In genomic region chr4:107721436-107722090, GRCh38 we compare ENCODE assay signal across 8 cellular contexts. TPM values are rescaled to one million over a fixed set of nuclear protein-coding genes. Genes with fewer than 3 reads are reported as not detected.
DNase-seq lines count a peak whose midpoint lies in the region; ATAC-seq, FAIRE-seq and TF ChIP-seq lines count a peak whose summit lies in the region.

No MANE protein-coding gene starts in this region.

- no peaks in the 10 kb centered on the region for H4K20me1 ChIP-seq in KMS-11 (ENCODE audit: insufficient read depth)
- no peaks in the 10 kb centered on the region for H4K20me1 ChIP-seq in endothelial cell of umbilical vein (replicated peaks; ENCODE audit: control insufficient read depth, extremely low read depth, insufficient read depth, low read length)

- peaks cover 31% of the 10 kb centered on the region for H3K4me1 Mint-ChIP-seq in activated CD4-positive, alpha-beta memory T cell treated with anti-CD3 and anti-CD28 coated beads, Interleukin-2, amount 10 ng/mL, durations not matched to agents 7 days and 5 days

- H3K27me3 Mint-ChIP-seq in activated CD4-positive, alpha-beta memory T cell treated with anti-CD3 and anti-CD28 coated beads, Interleukin-2, amount 10 ng/mL, durations not matched to agents 7 days and 5 days: no peaks in the 10 kb centered on the region

- dilution Hi-C loops in endothelial cell of umbilical vein (cut with MboI; ENCODE audit: extremely low pct_ligation_motif_present, low sequenced_read_pairs): no loop called here

- H3K27ac Mint-ChIP-seq in activated CD4-positive, alpha-beta memory T cell treated with anti-CD3 and anti-CD28 coated beads, Interleukin-2, amount 10 ng/mL, durations not matched to agents 7 days and 5 days: peak overlapping the region; percentile 84

- no peak for TF ChIP-seq POLR2A in endothelial cell of umbilical vein (IDR thresholded peaks at IDR 0.05; ENCODE audit: low read depth, low read length)
- TF ChIP-seq POLR2A in prostate gland (IDR thresholded peaks at IDR 0.05): no peak

- H3K4me1 ChIP-seq in KMS-11 (ENCODE audit: low read depth, poor library complexity, severe bottlenecking) (peaks cover 48% of the 10 kb centered on the region), endothelial cell of umbilical vein (ENCODE audit: control insufficient read depth, extremely low read depth, insufficient read depth, low read length) (peaks cover 10% of the 10 kb centered on the region), rectal smooth muscle tissue (ENCODE audit: control insufficient read depth, insufficient read depth, low read length) (peaks cover 7% of the 10 kb centered on the region), prostate gland (replicated peaks) (peaks cover 4% of the 10 kb centered on the region)

- peaks cover 3% of the 10 kb centered on the region for H3K9me3 Mint-ChIP-seq in activated CD4-positive, alpha-beta memory T cell treated with anti-CD3 and anti-CD28 coated beads, Interleukin-2, amount 10 ng/mL, durations not matched to agents 7 days and 5 days

- H2AFZ ChIP-seq in KMS-11 (ENCODE audit: low read depth): peak overlapping the region; percentile 95
- peak overlapping the region; percentile 42 for H2AFZ ChIP-seq in endothelial cell of umbilical vein (ENCODE audit: low read depth, low read length)

- no peak for TF ChIP-seq CTCF in KMS-11 (conservative IDR thresholded peaks at IDR 0.05; ENCODE audit: low read depth, low read length)
- TF ChIP-seq CTCF in endothelial cell of umbilical vein (IDR thresholded peaks at IDR 0.05; ENCODE audit: extremely low read depth in 1 of 2, insufficient read depth in 1 of 2, low read depth in 1 of 2, low read length in 2 of 2): no peak
- no peak for TF ChIP-seq CTCF in prostate gland (IDR thresholded peaks at IDR 0.05)

- peak; percentile 24 for DNase-seq in activated CD4-positive, alpha-beta memory T cell treated with anti-CD3 and anti-CD28 coated beads, Interleukin-2, amount 10 ng/mL, durations not matched to agents 7 days and 5 days
- DNase-seq in endothelial cell of umbilical vein (ENCODE audit: low read depth, low spot score): no peak
- DNase-seq in D341Med (ENCODE audit: low spot score): no peak
- no peak for DNase-seq in prostate gland (ENCODE audit: low spot score)

- peak overlapping the region; percentile 91 for H3K4me2 ChIP-seq in KMS-11
- peak overlapping the region; percentile 82 for H3K4me2 ChIP-seq in endothelial cell of umbilical vein (ENCODE audit: insufficient read depth, low read length)

- H3K36me3 ChIP-seq in KMS-11 (ENCODE audit: insufficient read depth): no peaks in the 10 kb centered on the region
- H3K36me3 ChIP-seq in endothelial cell of umbilical vein (ENCODE audit: control insufficient read depth in 2 of 2, extremely low read depth in 1 of 2, insufficient read depth in 2 of 2, low read length in 2 of 2): no peaks in the 10 kb centered on the region
- no peaks in the 10 kb centered on the region for H3K36me3 ChIP-seq in rectal smooth muscle tissue (ENCODE audit: control insufficient read depth, insufficient read depth, low read length)
- no peaks in the 10 kb centered on the region for H3K36me3 ChIP-seq in prostate gland

- H3K9me1 ChIP-seq in endothelial cell of umbilical vein (replicated peaks; ENCODE audit: control insufficient read depth, extremely low read depth, insufficient read depth, low read length): no peaks in the 10 kb centered on the region

- CTCF ChIA-PET in activated CD4-positive, alpha-beta memory T cell treated with anti-CD3 and anti-CD28 coated beads, Interleukin-2, amount 10 ng/mL, durations not matched to agents 7 days and 5 days (lab: Charles Lee): no interaction called here
- CTCF ChIA-PET in endothelial cell of umbilical vein (lab: Charles Lee): interaction anchor here (1.0 to 2.9 kb wide), 4 partner anchors 13 to 18 kb away, joined by 3 to 19 read pairs (median 10); no protein-coding TSS in a partner anchor

- intact Hi-C loops in endothelial cell of umbilical vein (cut with micrococcal nuclease) (loop anchor here (2.0 kb wide), 1 partner anchor 161 kb away; no protein-coding TSS in a partner anchor), prostate gland (cut with DNase I) (loop anchor here (2.0 kb wide), 1 partner anchor 19 kb away; no protein-coding TSS in a partner anchor)

- peaks cover 14% of the 10 kb centered on the region; the same call in 1 of the 2 replicates for H3K79me2 ChIP-seq in KMS-11 (ENCODE audit: insufficient read depth, low read depth)
- H3K79me2 ChIP-seq in endothelial cell of umbilical vein (ENCODE audit: control insufficient read depth, insufficient read depth, low read length): peaks cover 24% of the 10 kb centered on the region

- H3K27ac ChIP-seq in KMS-11: no peak overlapping the region; the same call in 1 of the 2 replicates
- H3K27ac ChIP-seq in endothelial cell of umbilical vein (ENCODE audit: insufficient read depth, low read depth, low read length): no peak overlapping the region
- no peak overlapping the region for H3K27ac ChIP-seq in rectal smooth muscle tissue (ENCODE audit: low read depth, low read length)
- H3K27ac ChIP-seq in prostate gland: no peak overlapping the region

- no peak for FAIRE-seq in endothelial cell of umbilical vein (lab: Jason Lieb, UNC)

- H3K4me3 Mint-ChIP-seq in activated CD4-positive, alpha-beta memory T cell treated with anti-CD3 and anti-CD28 coated beads, Interleukin-2, amount 10 ng/mL, durations not matched to agents 7 days and 5 days: peak overlapping the region; percentile 80

- H3K36me3 Mint-ChIP-seq in activated CD4-positive, alpha-beta memory T cell treated with anti-CD3 and anti-CD28 coated beads, Interleukin-2, amount 10 ng/mL, durations not matched to agents 7 days and 5 days (ENCODE audit: low read depth): peaks cover 7% of the 10 kb centered on the region

- H3K9ac ChIP-seq in KMS-11 (peak overlapping the region; percentile 31; the same call in 1 of the 2 replicates), endothelial cell of umbilical vein (replicated peaks; ENCODE audit: extremely low read depth, insufficient read depth, low read length) (no peak overlapping the region), rectal smooth muscle tissue (ENCODE audit: low read length) (no peak overlapping the region)

- H3K27me3 ChIP-seq in KMS-11 (ENCODE audit: insufficient read depth, low read depth): no peaks in the 10 kb centered on the region
- no peaks in the 10 kb centered on the region for H3K27me3 ChIP-seq in endothelial cell of umbilical vein (ENCODE audit: control insufficient read depth in 2 of 2, insufficient read depth in 2 of 2, low read length in 2 of 2)
- H3K27me3 ChIP-seq in rectal smooth muscle tissue (ENCODE audit: control insufficient read depth, insufficient read depth, low read length): no peaks in the 10 kb centered on the region
- H3K27me3 ChIP-seq in prostate gland (replicated peaks; ENCODE audit: insufficient read depth): no peaks in the 10 kb centered on the region

- POLR2A ChIA-PET in activated CD4-positive, alpha-beta memory T cell treated with anti-CD3 and anti-CD28 coated beads, Interleukin-2, amount 10 ng/mL, durations not matched to agents 7 days and 5 days (lab: Charles Lee): no interaction called here
- POLR2A ChIA-PET in endothelial cell of umbilical vein (lab: Charles Lee): no interaction called here

- 68% methylated on average over 9 of the region's 9 CpGs for WGBS in prostate gland

- BruUV-seq in endothelial cell of umbilical vein (replicated peaks; lab: Mats Ljungman, UMichigan): no TSS peak

- H3K4me3 ChIP-seq in KMS-11 (IDR thresholded peaks at IDR 0.05; ENCODE audit: insufficient read depth, low read depth, low read length) (no peak overlapping the region), endothelial cell of umbilical vein (replicated peaks in 1 of 3; ENCODE audit: insufficient read depth in 1 of 3, low read depth in 1 of 3, low read length in 3 of 3) (no peak overlapping the region), rectal smooth muscle tissue (ENCODE audit: low read length) (peak overlapping the region; percentile 83), prostate gland (no peak overlapping the region)

- ATAC-seq in GM18909 (IDR thresholded peaks at IDR 0.05; ENCODE audit: poor library complexity, unreplicated experiment): no peak
- no peak for ATAC-seq in GM19467 (IDR thresholded peaks at IDR 0.05; ENCODE audit: unreplicated experiment)

- no peaks in the 10 kb centered on the region for H3K9me3 ChIP-seq in endothelial cell of umbilical vein (replicated peaks; ENCODE audit: control insufficient read depth, insufficient read depth, low read length)
- no peaks in the 10 kb centered on the region for H3K9me3 ChIP-seq in prostate gland

TF ChIP-seq in endothelial cell of umbilical vein, 7 proteins besides CTCF, POLR2A, EP300 and RAD21:
- no peak for TF ChIP-seq MYC (IDR thresholded peaks at IDR 0.05; ENCODE audit: low read depth, low read length)

RNA-seq across cellular contexts. Expression of gene PAPSS1, which starts 1.5 kb away (rescaled TPM):
- total RNA-seq in activated CD4-positive, alpha-beta memory T cell treated with anti-CD3 and anti-CD28 coated beads, Interleukin-2, amount 10 ng/mL, durations not matched to agents 7 days and 5 days: 10 to 100 TPM; 28.1 to 28.6 TPM
- 69.6 and 72.0 TPM in 2 replicates for total RNA-seq in endothelial cell of umbilical vein
- 65.4 and 77.2 TPM in 2 replicates for polyA plus RNA-seq in endothelial cell of umbilical vein
- 72.1 and 74.3 TPM in 2 replicates for polyA plus RNA-seq in endothelial cell of umbilical vein (2011; cell fraction: cytosol; rRNA removed)
- polyA plus RNA-seq in endothelial cell of umbilical vein (2011; cell fraction: nucleus; rRNA removed): 69.3 and 83.3 TPM in 2 replicates
- 63.6 and 76.1 TPM in 2 replicates for polyA plus RNA-seq in endothelial cell of umbilical vein (2012)
- polyA minus RNA-seq in endothelial cell of umbilical vein: 100 and 101 TPM in 2 replicates
- polyA minus RNA-seq in endothelial cell of umbilical vein (2011; cell fraction: cytosol; rRNA and poly(A)+ RNA removed): 13.7 TPM
- 46.2 and 54.0 TPM in 2 replicates for polyA minus RNA-seq in endothelial cell of umbilical vein (2011; cell fraction: nucleus; rRNA and poly(A)+ RNA removed)
- 10 to 100 TPM; 38.3 to 74.6 TPM for total RNA-seq in prostate gland
